Comparison of ENCODE assay signal across 29 cellular contexts in the genomic region with DNA sequence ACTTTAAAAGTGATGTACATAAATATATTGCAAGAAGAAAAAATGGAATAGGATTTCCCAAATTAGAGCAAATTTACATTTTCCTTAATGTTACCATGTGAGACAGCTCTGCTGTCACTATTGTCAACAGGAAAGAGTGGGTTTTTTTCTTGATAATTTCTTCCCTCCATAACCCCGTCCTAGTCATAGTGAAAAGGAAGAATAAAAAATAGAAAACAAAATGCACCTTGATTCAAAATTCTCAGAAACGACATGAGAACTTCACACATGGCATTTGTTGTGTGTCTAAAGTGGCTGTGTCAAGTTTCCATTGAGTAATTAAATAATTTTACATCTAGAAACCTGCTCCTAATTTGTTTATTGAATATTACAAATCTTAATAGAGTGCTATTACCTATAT.
DNase-seq lines count a peak whose midpoint lies in the region; ATAC-seq, FAIRE-seq and TF ChIP-seq lines count a peak whose summit lies in the region.
"Had no signal": no experiment of that assay in that cellular context is flagged by ENCODE, and none has a peak within 500 bp of the region (broad histone marks: within the 10 kb centered on the region; RNA-seq: fewer than 3 reads in every experiment).

No MANE protein-coding gene starts in this region.

- WGBS in GM12878 (ENCODE audit: insufficient coverage, insufficient replicate concordance, low lambda C conversion rate, missing lambda C conversion rate) = 0% methylated on average over 2 of the region's 2 CpGs

- H4K20me1 ChIP-seq in GM12878 (ENCODE audit: control insufficient read depth, insufficient read depth) = no peaks in the 10 kb centered on the region
- H4K20me1 ChIP-seq: BLaER1; BLaER1 treated with 17β-estradiol and CSF1 and Interleukin-3, amounts not matched to agents 10 nM and 100 nM had no signal

- no TSS peak for BruUV-seq in GM12878 (replicated peaks; lab: Mats Ljungman, UMichigan)

- H2AFZ ChIP-seq in GM12878 (ENCODE audit: control insufficient read depth, low read depth, low read length) = no peak overlapping the region

- no peak for TF ChIP-seq RAD21 in GM12878 (IDR thresholded peaks at IDR 0.05; ENCODE audit: insufficient read depth, low read depth, low read length)

- no peak overlapping the region for H3K4me2 ChIP-seq in GM12878 (ENCODE audit: control insufficient read depth, insufficient read depth)
- H3K4me2 ChIP-seq: A549; BLaER1; BLaER1 treated with 17β-estradiol and CSF1 and Interleukin-3, amounts not matched to agents 10 nM and 100 nM had no signal

- H3K36me3 ChIP-seq in GM12878 (ENCODE audit: control insufficient read depth in 2 of 2, insufficient read depth in 2 of 2, low read length in 1 of 2) = no peaks in the 10 kb centered on the region
- H3K36me3 ChIP-seq: BE2C; BLaER1; BLaER1 treated with 17β-estradiol and CSF1 and Interleukin-3, amounts not matched to agents 10 nM and 100 nM had no signal

- H3K9ac ChIP-seq in GM12878 (ENCODE audit: control insufficient read depth, insufficient read depth, low read length) = no peak overlapping the region
- H3K9ac ChIP-seq: BLaER1; BLaER1 treated with 17β-estradiol and CSF1 and Interleukin-3, amounts not matched to agents 10 nM and 100 nM had no signal

- H3K27me3 ChIP-seq in GM12878 (replicated peaks in 1 of 2; ENCODE audit: control insufficient read depth in 2 of 2, insufficient read depth in 2 of 2, low read length in 1 of 2) = no peaks in the 10 kb centered on the region
- H3K27me3 ChIP-seq: BE2C; BLaER1; BLaER1 treated with 17β-estradiol and CSF1 and Interleukin-3, amounts not matched to agents 10 nM and 100 nM had no signal

- no peak for TF ChIP-seq POLR2A in GM12878 (IDR thresholded peaks at IDR 0.05; ENCODE audit: low read depth, low read length)

- no peak for TF ChIP-seq CTCF in GM12878 (IDR thresholded peaks at IDR 0.05 in 2 of 3, conservative IDR thresholded peaks at IDR 0.05 in 1 of 3; ENCODE audit: control insufficient read depth in 2 of 3, extremely low read depth in 1 of 3, insufficient read depth in 1 of 3, low read depth in 3 of 3, low read length in 3 of 3)

- no peaks in the 10 kb centered on the region for H3K9me3 ChIP-seq in GM12878 (replicated peaks; ENCODE audit: control insufficient read depth, insufficient read depth, low read length)
- H3K9me3 ChIP-seq: A549; BE2C; BLaER1; BLaER1 treated with 17β-estradiol and CSF1 and Interleukin-3, amounts not matched to agents 10 nM and 100 nM; Caco-2 had no signal

- FAIRE-seq in GM12878 (lab: Jason Lieb, UNC) = no peak
- FAIRE-seq: A204.1, A549, D721Med had no signal

- CTCF ChIA-PET in GM12878 (lab: Yijun Ruan, JAX) = interaction anchor here (1.1 kb wide), 1 partner anchor 45 kb away, joined by 3 read pairs; no protein-coding TSS in a partner anchor

- SMC1A ChIA-PET in GM12878 (lab: Charles Lee; ENCODE audit: uncharacterized antibody, unreplicated experiment) = no interaction called here

- intact Hi-C loops in GM12878 (cut with micrococcal nuclease; ENCODE audit: unreplicated experiment) = no loop called here

- H3K27ac ChIP-seq in GM12878 (ENCODE audit: control insufficient read depth, insufficient read depth) = no peak overlapping the region
- H3K27ac ChIP-seq: 22Rv1; A549; BLaER1; BLaER1 treated with 17β-estradiol and CSF1 and Interleukin-3, amounts not matched to agents 10 nM and 100 nM; C4-2B had no signal

- no peak for TF ChIP-seq EP300 in GM12878 (IDR thresholded peaks at IDR 0.05; ENCODE audit: borderline replicate concordance in 1 of 2, control insufficient read depth in 1 of 2, low read depth in 2 of 2, low read length in 2 of 2)

- RAD21 ChIA-PET in GM12878 (lab: Charles Lee; ENCODE audit: unreplicated experiment) = no interaction called here

- in situ Hi-C loops in GM12878 (cut with MboI) = no loop called here

- no peaks in the 10 kb centered on the region for H3K4me1 ChIP-seq in GM12878 (ENCODE audit: control insufficient read depth, insufficient read depth, low read length)
- H3K4me1 ChIP-seq: A549; BE2C; BLaER1; BLaER1 treated with 17β-estradiol and CSF1 and Interleukin-3, amounts not matched to agents 10 nM and 100 nM; Caco-2 had no signal

- DNase-seq in GM12878 (ENCODE audit: low read depth, low spot score) (no peak), mesenteric fat pad (ENCODE audit: low spot score) (no peak)
- DNase-seq: 8988T; ACHN; AML-193; BE2C; C1 segment of cervical spinal cord; Caco-2; Calu3; CD4-positive, alpha-beta memory T cell; CD4-positive, alpha-beta T cell; CD4-positive, CD25-positive, alpha-beta regulatory T cell; CD8-positive, alpha-beta memory T cell; CD8-positive, alpha-beta T cell; COR-L47; DMS 273 treated with DMSO at 0.1 percent for 48 hours; DMS153; DMS53; DMS79; DMS79 treated with DMSO at 0.1 percent for 48 hours; DND-41; EL had no signal

- no peaks in the 10 kb centered on the region for H3K79me2 ChIP-seq in GM12878 (ENCODE audit: control insufficient read depth, insufficient read depth, low read length)

- ATAC-seq in GM12878 = no peak
- ATAC-seq: A549; CD8-positive, alpha-beta T cell had no signal

- no peak overlapping the region for H3K4me3 ChIP-seq in GM12878
- H3K4me3 ChIP-seq: A549; BLaER1; BLaER1 treated with 17β-estradiol and CSF1 and Interleukin-3, amounts not matched to agents 10 nM and 100 nM had no signal

- POLR2A ChIA-PET in GM12878 (lab: Charles Lee) = no interaction called here

TF ChIP-seq in GM12878, 131 proteins besides CTCF, POLR2A, EP300 and RAD21:
- TF ChIP-seq JUNB (IDR thresholded peaks at IDR 0.05) = peak; percentile 32; the same call in 1 of the 2 replicates
- TF ChIP-seq SMAD1 (IDR thresholded peaks at IDR 0.05; ENCODE audit: low read depth, partially characterized antibody) = no peak
- 0 out of 2 replicates have a peak, but pooled peaks have one; percentile 10 for TF ChIP-seq GABPA (IDR thresholded peaks at IDR 0.05; ENCODE audit: low read depth)
- TF ChIP-seq NFIC (IDR thresholded peaks at IDR 0.05; ENCODE audit: low read depth, low read length) = peak; percentile 54; the same call in 1 of the 2 replicates
- no peak for TF ChIP-seq BHLHE40 (IDR thresholded peaks at IDR 0.05; ENCODE audit: borderline replicate concordance in 1 of 2, low read depth in 2 of 2, low read length in 1 of 2)
- peak; percentile 17; the same call in 1 of the 2 replicates for TF ChIP-seq FOXM1 (IDR thresholded peaks at IDR 0.05; ENCODE audit: low read depth, low read length)
